ENCODE assay signal across 31 cellular contexts in genomic region chr12:111216387-111217159, GRCh38.
"Had no signal": no experiment of that assay in that cellular context is flagged by ENCODE, and none has a peak within 500 bp of the region (broad histone marks: within the 10 kb centered on the region; RNA-seq: fewer than 3 reads in every experiment).

No MANE protein-coding gene starts in this region.

- H3K36me3 Mint-ChIP-seq: naive B cell, type B pancreatic cell had no signal

- H3K36me3 ChIP-seq: gastroesophageal sphincter, neutrophil, ovary, right lobe of liver, thoracic aorta, uterus had no signal

- H3K27me3 ChIP-seq: neutrophil, ovary, right lobe of liver, uterus had no signal

- H3K4me1 ChIP-seq: gastroesophageal sphincter, right lobe of liver, uterus had no signal

- H3K27ac Mint-ChIP-seq: activated CD4-positive, alpha-beta memory T cell treated with anti-CD3 and anti-CD28 coated beads, Interleukin-2, amount 10 ng/mL, durations not matched to agents 7 days and 5 days; activated CD4-positive, alpha-beta T cell treated with anti-CD3 and anti-CD28 coated beads, Interleukin-2, amount 10 ng/mL, durations not matched to agents 24 days and 14 days; activated T-cell treated with anti-CD3 and anti-CD28 coated beads, Interleukin-2, amount 50 U/mL, for 24 hours; activated T-helper 17 cell treated with anti-CD3 and anti-CD28 coated beads, Interleukin-2, amount 50 U/mL, for 72 hours; effector memory CD8-positive, alpha-beta T cell; mesothelial cell of epicardium; naive B cell; nephron progenitor cell; progenitor cell of endocrine pancreas; stimulated activated naive CD8-positive, alpha-beta T cell treated with anti-CD3 and anti-CD28 coated beads, Interleukin-15, Interleukin-2, amounts not matched to agents 100 ng/mL and 50 ng/mL, for 24 hours; type B pancreatic cell had no signal

- H3K4me3 Mint-ChIP-seq: activated CD4-positive, alpha-beta memory T cell treated with anti-CD3 and anti-CD28 coated beads, Interleukin-2, amount 10 ng/mL, durations not matched to agents 7 days and 5 days; activated CD4-positive, alpha-beta T cell treated with anti-CD3 and anti-CD28 coated beads, Interleukin-2, amount 10 ng/mL, durations not matched to agents 24 days and 14 days; activated T-cell treated with anti-CD3 and anti-CD28 coated beads, Interleukin-2, amount 50 U/mL, for 24 hours; activated T-helper 17 cell treated with anti-CD3 and anti-CD28 coated beads, Interleukin-2, amount 50 U/mL, for 72 hours; effector memory CD8-positive, alpha-beta T cell; mesothelial cell of epicardium; naive B cell; nephron progenitor cell; stimulated activated naive CD8-positive, alpha-beta T cell treated with anti-CD3 and anti-CD28 coated beads, Interleukin-15, Interleukin-2, amounts not matched to agents 100 ng/mL and 50 ng/mL, for 24 hours; type B pancreatic cell had no signal

- H3K27ac ChIP-seq: gastroesophageal sphincter, neutrophil, ovary, right lobe of liver, thoracic aorta, uterus, VCaP had no signal

- H3K4me1 Mint-ChIP-seq: activated CD4-positive, alpha-beta memory T cell treated with anti-CD3 and anti-CD28 coated beads, Interleukin-2, amount 10 ng/mL, durations not matched to agents 7 days and 5 days; activated CD4-positive, alpha-beta T cell treated with anti-CD3 and anti-CD28 coated beads, Interleukin-2, amount 10 ng/mL, durations not matched to agents 24 days and 14 days; activated T-helper 17 cell treated with anti-CD3 and anti-CD28 coated beads, Interleukin-2, amount 50 U/mL, for 72 hours had no signal

- H3K9me3 ChIP-seq: gastroesophageal sphincter, neutrophil, ovary, right lobe of liver, thoracic aorta, uterus had no signal

- H3K27me3 Mint-ChIP-seq: activated CD4-positive, alpha-beta T cell treated with anti-CD3 and anti-CD28 coated beads, Interleukin-2, amount 10 ng/mL, durations not matched to agents 24 days and 14 days; progenitor cell of endocrine pancreas; stimulated activated naive CD8-positive, alpha-beta T cell treated with anti-CD3 and anti-CD28 coated beads, Interleukin-15, Interleukin-2, amounts not matched to agents 100 ng/mL and 50 ng/mL, for 24 hours had no signal

- DNase-seq: activated CD4-positive, alpha-beta memory T cell treated with anti-CD3 and anti-CD28 coated beads, Interleukin-2, amount 10 ng/mL, durations not matched to agents 7 days and 5 days; activated CD4-positive, alpha-beta T cell treated with anti-CD3 and anti-CD28 coated beads, Interleukin-2, amount 10 ng/mL, durations not matched to agents 24 days and 14 days; activated CD8-positive, alpha-beta memory T cell treated with anti-CD3 and anti-CD28 coated beads, Interleukin-2, amount 50 U/mL, for 48 hours; activated gamma-delta T cell treated with Interleukin-2 at 50 U/mL for 16 hours; activated naive CD4-positive, alpha-beta T cell treated with anti-CD3 and anti-CD28 coated beads, Interleukin-2, amount 50 U/mL, for 16 hours; activated T-cell treated with anti-CD3 and anti-CD28 coated beads, Interleukin-2, amount 50 U/mL, for 24 hours; amniotic stem cell; cortex of kidney; effector memory CD8-positive, alpha-beta T cell; head of caudate nucleus; hippocampal formation; left cardiac atrium; left ventricle myocardium superior; mammary epithelial cell; naive B cell; nephron progenitor cell; ovary; right lobe of liver; stimulated activated CD4-positive, alpha-beta T cell treated with anti-CD3 and anti-CD28 coated beads, Interleukin-12 subunit alpha, Interleukin-12 subunit beta, amount 100 ng/mL, for 4 hours; stimulated activated CD4-positive, alpha-beta T cell treated with anti-CD3 and anti-CD28 coated beads, Interleukin-4, amount 100 ng/mL, for 1 hour; uterus had no signal

- ATAC-seq: activated CD4-positive, CD25-positive, alpha-beta regulatory T cell treated with anti-CD3 and anti-CD28 coated beads, Interleukin-2, amount 50 U/mL, for 24 hours; activated T-helper 17 cell treated with anti-CD3 and anti-CD28 coated beads, Interleukin-2, amount 50 U/mL, for 72 hours; effector memory CD8-positive, alpha-beta T cell; gastroesophageal sphincter; left cardiac atrium; left ventricle myocardium superior; right lobe of liver had no signal

- H3K4me3 ChIP-seq: gastroesophageal sphincter, ovary, right lobe of liver, thoracic aorta, uterus had no signal
